Comparison of ENCODE assay signal across 19 cellular contexts in the genomic region with DNA sequence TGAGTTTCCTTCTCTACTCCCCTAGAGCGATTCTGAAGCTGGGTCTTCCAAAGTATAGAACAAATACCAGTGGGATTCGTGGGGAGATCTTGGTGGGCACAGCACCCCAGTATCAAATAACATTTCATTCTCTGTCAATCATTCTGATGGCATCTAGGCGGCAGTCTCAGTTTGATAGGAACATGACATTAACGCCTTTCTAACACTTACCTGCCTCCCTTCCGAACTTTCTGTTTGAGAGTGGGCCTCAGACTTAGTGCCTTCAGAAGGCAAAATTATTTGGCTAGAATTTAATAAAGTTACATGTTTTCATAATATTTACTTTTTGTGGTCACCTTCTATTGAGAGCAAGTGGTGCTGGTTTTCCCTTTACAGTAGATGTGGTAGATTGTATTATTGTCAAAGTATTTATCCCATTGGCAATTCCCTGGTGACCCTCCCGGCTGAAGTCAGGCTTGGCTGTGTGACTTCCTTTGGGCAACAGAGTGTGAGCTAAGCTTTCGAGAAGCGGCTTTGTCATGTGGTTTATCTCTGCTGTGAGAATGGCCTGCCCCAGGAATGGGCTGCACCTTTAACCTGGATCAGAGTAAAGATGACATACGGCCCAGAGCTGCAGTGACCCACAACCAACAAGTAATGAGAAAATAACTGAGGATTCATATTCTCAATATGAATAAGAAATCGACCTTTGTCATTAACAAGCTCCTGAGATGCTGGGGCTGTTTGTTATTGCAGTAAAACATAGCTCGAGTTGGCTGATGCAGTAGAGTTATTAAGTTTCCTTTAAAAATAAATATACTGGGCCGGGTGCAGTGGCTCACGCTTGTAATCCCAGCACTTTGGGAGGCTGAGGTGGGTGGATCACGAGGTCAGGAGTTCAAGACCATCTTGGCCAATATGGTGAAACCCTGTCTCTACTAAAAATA. TPM values are rescaled to one million over a fixed set of nuclear protein-coding genes. Genes with fewer than 3 reads are reported as not detected.
DNase-seq lines count a peak whose midpoint lies in the region; ATAC-seq, FAIRE-seq and TF ChIP-seq lines count a peak whose summit lies in the region.
"Had no signal": no experiment of that assay in that cellular context is flagged by ENCODE, and none has a peak within 500 bp of the region (broad histone marks: within the 10 kb centered on the region; RNA-seq: fewer than 3 reads in every experiment).

No MANE protein-coding gene starts in this region.

- H3K36me3 Mint-ChIP-seq in osteocyte (ENCODE audit: unreplicated experiment): peaks cover 2% of the 10 kb centered on the region
- H3K36me3 Mint-ChIP-seq: activated naive CD4-positive, alpha-beta T cell treated with anti-CD3 and anti-CD28 coated beads, Interleukin-2, amount 50 U/mL, for 72 hours had no signal

- H3K9me3 ChIP-seq in HepG2 (ENCODE audit: low read length): no peaks in the 10 kb centered on the region
- H3K9me3 ChIP-seq in right lobe of liver: no peaks in the 10 kb centered on the region
- H3K9me3 ChIP-seq in PC-3 (ENCODE audit: low read length): no peaks in the 10 kb centered on the region
- no peaks in the 10 kb centered on the region for H3K9me3 ChIP-seq in small intestine (ENCODE audit: control insufficient read depth, low read depth)
- H3K9me3 ChIP-seq: SJSA1, testis had no signal

- TF ChIP-seq CTCF in HepG2 (CRISPR knock-in tag; IDR thresholded peaks at IDR 0.05): no peak; the same call in 1 of the 2 replicates
- no peak for TF ChIP-seq CTCF in right lobe of liver (IDR thresholded peaks at IDR 0.05)
- no peak for TF ChIP-seq CTCF in PC-3 (conservative IDR thresholded peaks at IDR 0.05; ENCODE audit: low read depth, low read length)
- TF ChIP-seq CTCF in osteocyte (IDR thresholded peaks at IDR 0.05): no peak

- no peaks in the 10 kb centered on the region for H3K27me3 Mint-ChIP-seq in osteocyte (ENCODE audit: unreplicated experiment)

- H3K79me2 ChIP-seq in HepG2 (ENCODE audit: insufficient read depth, low read length) (no peaks in the 10 kb centered on the region), PC-3 (ENCODE audit: low read length) (no peaks in the 10 kb centered on the region)

- 5% methylated on average over 14 of the region's 14 CpGs for WGBS in HepG2 (ENCODE audit: low lambda C conversion rate)
- WGBS in right lobe of liver (ENCODE audit: insufficient coverage, low coverage, low lambda C conversion rate, missing lambda C conversion rate): 59% methylated on average over 12 of the region's 14 CpGs
- WGBS in small intestine, 3 donors: 70 to 76% (median 72%) methylated on average over 14 of the region's 14 CpGs

- no peaks in the 10 kb centered on the region for H3K9me2 ChIP-seq in PC-3 (replicated peaks; ENCODE audit: low read length)

- TF ChIP-seq EP300 in HepG2 (IDR thresholded peaks at IDR 0.05; ENCODE audit: low read depth in 2 of 2, low read length in 2 of 2) (no peak), HepG2 (CRISPR knock-in tag; IDR thresholded peaks at IDR 0.05; ENCODE audit: borderline replicate concordance) (no peak)

- no peak overlapping the region for H3K27ac Mint-ChIP-seq in osteocyte (ENCODE audit: unreplicated experiment)
- H3K27ac Mint-ChIP-seq: activated CD8-positive, alpha-beta T cell treated with anti-CD3 and anti-CD28 coated beads for 36 hours; activated naive CD4-positive, alpha-beta T cell treated with anti-CD3 and anti-CD28 coated beads, Interleukin-2, amount 50 U/mL, for 72 hours; activated T-helper 2 cell treated with anti-CD3 and anti-CD28 coated beads, Interferon-gamma antibody, Interleukin-2, Interleukin-4, amounts not matched to agents 10 μg/mL and 5 μg/mL and 100 μg/mL, durations not matched to agents 14 hours and 24 hours and 36 hours; nephron had no signal

- peak; percentile 46 for DNase-seq in HepG2 (ENCODE audit: low spot score)
- DNase-seq in right lobe of liver: no peak
- no peak for DNase-seq in PC-3
- DNase-seq in fibroblast of gingiva (ENCODE audit: low read depth): peak; percentile 59
- DNase-seq in small intestine: no peak
- DNase-seq in SW480 (ENCODE audit: low spot score): no peak
- no peak for DNase-seq in osteocyte (ENCODE audit: extremely low spot score, unreplicated experiment)
- DNase-seq in DMS153 treated with DMSO at 0.1 percent for 48 hours (lab: John Stamatoyannopoulos, UW; ENCODE audit: unreplicated experiment): no peak
- DNase-seq: foreskin melanocyte, NCI-H187 treated with DMSO at 0.1 percent for 48 hours, NCI-H524 treated with DMSO at 0.1 percent for 48 hours had no signal

- H3K36me3 ChIP-seq in HepG2 (replicated peaks in 1 of 2; ENCODE audit: control insufficient read depth in 1 of 2, insufficient read depth in 2 of 2, low read length in 2 of 2): no peaks in the 10 kb centered on the region
- H3K36me3 ChIP-seq in right lobe of liver: no peaks in the 10 kb centered on the region
- no peaks in the 10 kb centered on the region for H3K36me3 ChIP-seq in PC-3 (ENCODE audit: low read depth, low read length)
- H3K36me3 ChIP-seq in small intestine (ENCODE audit: control insufficient read depth in 2 of 2, insufficient read depth in 2 of 2, low read length in 2 of 2): no peaks in the 10 kb centered on the region
- H3K36me3 ChIP-seq: SJSA1 had no signal

- no peak for TF ChIP-seq RAD21 in HepG2 (CRISPR knock-in tag; IDR thresholded peaks at IDR 0.05)

- H3K9me3 Mint-ChIP-seq in osteocyte (ENCODE audit: unreplicated experiment): no peaks in the 10 kb centered on the region
- H3K9me3 Mint-ChIP-seq: activated CD8-positive, alpha-beta T cell treated with anti-CD3 and anti-CD28 coated beads for 36 hours; activated naive CD4-positive, alpha-beta T cell treated with anti-CD3 and anti-CD28 coated beads, Interleukin-2, amount 50 U/mL, for 72 hours; activated T-helper 2 cell treated with anti-CD3 and anti-CD28 coated beads, Interferon-gamma antibody, Interleukin-2, Interleukin-4, amounts not matched to agents 10 μg/mL and 5 μg/mL and 100 μg/mL, durations not matched to agents 14 hours and 24 hours and 36 hours; nephron had no signal

- H3K4me1 Mint-ChIP-seq in osteocyte (ENCODE audit: unreplicated experiment): peaks cover 15% of the 10 kb centered on the region

- no peak for FAIRE-seq in HepG2 (lab: Jason Lieb, UNC)
- FAIRE-seq in small intestine (lab: Jason Lieb, UNC): no peak
- FAIRE-seq: G401.6 had no signal

- no peaks in the 10 kb centered on the region for H3K27me3 ChIP-seq in HepG2 (ENCODE audit: control insufficient read depth in 1 of 2, insufficient read depth in 2 of 2, low read length in 2 of 2)
- H3K27me3 ChIP-seq in right lobe of liver: no peaks in the 10 kb centered on the region
- no peaks in the 10 kb centered on the region for H3K27me3 ChIP-seq in PC-3 (ENCODE audit: low read length)
- H3K27me3 ChIP-seq in small intestine (ENCODE audit: control insufficient read depth in 2 of 2, insufficient read depth in 2 of 2, low read length in 2 of 2): no peaks in the 10 kb centered on the region
- H3K27me3 ChIP-seq: SJSA1, testis had no signal

- in situ Hi-C loops in HepG2 (cut with HindIII; ENCODE audit: extremely low pct_ligation_motif_present, low pct_unique_long_range_greater_than_20kb): loop anchor here (5.0 kb wide), 3 partner anchors 63 to 278 kb away; no protein-coding TSS in a partner anchor

- H3K4me2 ChIP-seq in HepG2 (ENCODE audit: low read depth, low read length) (peak overlapping the region; percentile 99), PC-3 (ENCODE audit: low read length) (peak overlapping the region; percentile 82)

- CTCF ChIA-PET in HepG2 (lab: Yijun Ruan, JAX; ENCODE audit: low intra/inter-chr PET ratio, low total read pairs): interaction anchor here (1.2 to 7.3 kb wide), 5 partner anchors 115 to 286 kb away, joined by 4 to 138 read pairs (median 6); a partner anchor contains a TSS
- CTCF ChIA-PET in PC-3 (lab: Charles Lee): interaction anchor here (0.6 to 1.0 kb wide), 3 partner anchors 28 to 344 kb away, joined by 3 to 4 read pairs (median 3); no protein-coding TSS in a partner anchor

- peak overlapping the region in 2 of 3 experiments; percentile 27 to 67; a peak in 2 of 6 replicates for H3K4me3 ChIP-seq in HepG2 (replicated peaks in 1 of 3; ENCODE audit: insufficient read depth in 1 of 3, low read depth in 2 of 3, low read length in 3 of 3)
- no peak overlapping the region for H3K4me3 ChIP-seq in right lobe of liver
- peak overlapping the region; percentile 53; the same call in 1 of the 2 replicates for H3K4me3 ChIP-seq in PC-3 (ENCODE audit: low read length)
- H3K4me3 ChIP-seq in small intestine (ENCODE audit: low read depth in 1 of 2, low read length in 2 of 2): no peak overlapping the region
- H3K4me3 ChIP-seq: SJSA1 had no signal

- no peaks in the 10 kb centered on the region for H3F3A ChIP-seq in PC-3 (ENCODE audit: low read length, unreplicated experiment)

- intact Hi-C loops in HepG2 (cut with micrococcal nuclease; ENCODE audit: unreplicated experiment): loop anchor here (1.0 to 5.0 kb wide), 3 partner anchors 158 to 353 kb away; a partner anchor contains a TSS
- intact Hi-C loops in right lobe of liver (cut with DNase I): loop anchor here (5.0 to 10.0 kb wide), 2 partner anchors 160 to 278 kb away; no protein-coding TSS in a partner anchor
- intact Hi-C loops in PC-3 (cut with micrococcal nuclease): loop anchor here (1.0 to 5.0 kb wide), 4 partner anchors 43 to 279 kb away; no protein-coding TSS in a partner anchor

- H4K20me1 ChIP-seq in HepG2 (ENCODE audit: insufficient read depth, low read length) (no peaks in the 10 kb centered on the region), PC-3 (ENCODE audit: low read length) (no peaks in the 10 kb centered on the region)

- ATAC-seq in HepG2 (peak; percentile 14; the same call in 1 of the 3 replicates), right lobe of liver (no peak), PC-3 (no peak)

- no TSS peak for BruUV-seq in HepG2 (replicated peaks; lab: Mats Ljungman, UMichigan)
- no TSS peak for BruUV-seq in PC-3 (replicated peaks; lab: Mats Ljungman, UMichigan)

- no peak for TF ChIP-seq POLR2A in HepG2 (IDR thresholded peaks at IDR 0.05; ENCODE audit: insufficient read depth in 1 of 2, low read depth in 2 of 2, low read length in 2 of 2)
- no peak for TF ChIP-seq POLR2A in right lobe of liver (IDR thresholded peaks at IDR 0.05)

- POLR2A ChIA-PET in HepG2 (lab: Yijun Ruan, JAX): interaction anchor here (0.5 to 9.0 kb wide), 12 partner anchors 9 to 343 kb away, joined by 3 to 98 read pairs (median 3); a partner anchor contains a TSS
- POLR2A ChIA-PET in PC-3 (lab: Charles Lee; ENCODE audit: unreplicated experiment): no interaction called here

- peak overlapping the region; percentile 57; the same call in 1 of the 2 replicates for H3K9ac ChIP-seq in HepG2 (ENCODE audit: insufficient read depth, low read depth, low read length)
- no peak overlapping the region for H3K9ac ChIP-seq in PC-3 (ENCODE audit: low read length)

- H2AFZ ChIP-seq in HepG2 (ENCODE audit: low read length) (peak overlapping the region; percentile 24), PC-3 (ENCODE audit: low read length) (peak overlapping the region; percentile 76)

- H3K4me1 ChIP-seq in HepG2 (ENCODE audit: insufficient read depth, low read length) (peaks cover 76% of the 10 kb centered on the region), right lobe of liver (peaks cover 0 to 20% (median 10%) of the 10 kb centered on the region in 4 donors), PC-3 (ENCODE audit: insufficient read depth, low read length) (peaks cover 7% of the 10 kb centered on the region; the same call in 1 of the 2 replicates), small intestine (ENCODE audit: control insufficient read depth in 2 of 2, insufficient read depth in 1 of 2, low read depth in 1 of 2, low read length in 1 of 2) (no peaks in the 10 kb centered on the region)

- H3K4me3 Mint-ChIP-seq in osteocyte (ENCODE audit: unreplicated experiment): no peak overlapping the region
- H3K4me3 Mint-ChIP-seq: activated CD8-positive, alpha-beta T cell treated with anti-CD3 and anti-CD28 coated beads for 36 hours; nephron had no signal

- H3K27ac ChIP-seq in HepG2 (ENCODE audit: extremely low read length, insufficient read depth, low read length): no peak overlapping the region
- H3K27ac ChIP-seq in right lobe of liver: no peak overlapping the region
- no peak overlapping the region for H3K27ac ChIP-seq in PC-3 (ENCODE audit: low read length)
- no peak overlapping the region for H3K27ac ChIP-seq in small intestine (ENCODE audit: low read depth in 1 of 2, low read length in 1 of 2)
- H3K27ac ChIP-seq: coronary artery, SJSA1 had no signal

RNA-seq across cellular contexts. Expression of a gene that starts 45.2 kb away (rescaled TPM):
- 33.3 and 37.2 TPM in 2 replicates for total RNA-seq in HepG2 (2016; rRNA removed; fragmentation: Illumina TruSeq; extraction: Trizol)
- 4.1 and 4.3 TPM in 2 replicates for total RNA-seq in HepG2 (2016; cell fraction: cytosol; rRNA removed; fragmentation: Illumina TruSeq; extraction: Trizol; ENCODE audit: low read depth)
- total RNA-seq in HepG2 (2016; cell fraction: insoluble cytoplasmic fraction; rRNA removed; fragmentation: Illumina TruSeq; extraction: Trizol): 31.0 and 34.8 TPM in 2 replicates
- total RNA-seq in HepG2 (2016; cell fraction: membrane; rRNA removed; fragmentation: Illumina TruSeq; extraction: Trizol): 16.1 and 17.5 TPM in 2 replicates
- total RNA-seq in HepG2 (2016; cell fraction: nucleus; rRNA removed; fragmentation: Illumina TruSeq; extraction: Trizol): 22.9 and 26.4 TPM in 2 replicates
- 16.8 and 17.7 TPM in 2 replicates for polyA plus RNA-seq in HepG2 (2011; rRNA removed)
- polyA plus RNA-seq in HepG2 (2011; cell fraction: cytosol; rRNA removed): 14.7 and 18.4 TPM in 2 replicates
- 21.4 and 23.7 TPM in 2 replicates for polyA plus RNA-seq in HepG2 (2011; cell fraction: nucleus; rRNA removed)
- polyA plus RNA-seq in HepG2 (2012): 20.9 and 24.3 TPM in 2 replicates
- polyA plus RNA-seq in HepG2 (2016; cell fraction: cytosol; fragmentation: Illumina TruSeq; extraction: Trizol; ENCODE audit: low read depth): 2.4 and 2.5 TPM in 2 replicates
- 33.0 and 39.3 TPM in 2 replicates for polyA plus RNA-seq in HepG2 (2016; cell fraction: insoluble cytoplasmic fraction; fragmentation: Illumina TruSeq; extraction: Trizol; ENCODE audit: low read depth)
- 9.4 and 10.0 TPM in 2 replicates for polyA plus RNA-seq in HepG2 (2016; cell fraction: membrane; fragmentation: Illumina TruSeq; extraction: Trizol; ENCODE audit: low read depth)
- polyA plus RNA-seq in HepG2 (2016; cell fraction: nucleus; fragmentation: Illumina TruSeq; extraction: Trizol; ENCODE audit: insufficient read depth, low read depth): 31.1 and 31.8 TPM in 2 replicates
- polyA minus RNA-seq in HepG2 (2011; rRNA and poly(A)+ RNA removed; ENCODE audit: low replicate concordance): 27.4 and 30.1 TPM in 2 replicates
- 12.4 and 15.0 TPM in 2 replicates for polyA minus RNA-seq in HepG2 (2011; cell fraction: cytosol; rRNA and poly(A)+ RNA removed)
- 23.0 and 24.9 TPM in 2 replicates for polyA minus RNA-seq in HepG2 (2011; cell fraction: nucleus; rRNA and poly(A)+ RNA removed)
- total RNA-seq in right lobe of liver: 10 to 100 TPM in 5 of 6 experiments, 1 to 10 TPM in 1; 9.5 to 14.9 (median 12.6) TPM
- total RNA-seq in PC-3 (2014; rRNA removed): 47.2 and 47.7 TPM in 2 replicates
- 10 to 100 TPM in 1 of 3 donors, 1 to 10 TPM in 2; 6.5 to 16.6 (median 8.6) TPM for polyA plus RNA-seq in small intestine
- total RNA-seq in osteocyte: 28.7 and 29.1 TPM in 2 replicates

Comparison
In these comparisons a context has a peak if more than half of its experiments do, and no peak if none do; other contexts are left out.
1. DNase-seq: peak in HepG2 (single experiment) and fibroblast of gingiva (single experiment); none in right lobe of liver (0 of 3), PC-3 (single experiment), small intestine (single experiment), SW480 (single experiment), osteocyte (single experiment) and DMS153 treated with DMSO at 0.1 percent for 48 hours (single experiment).
2. H3K4me3 ChIP-seq: peak in HepG2 (2 of 3) and PC-3 (single experiment); none in right lobe of liver (0 of 3) and small intestine (0 of 2).